1 cellular context compared by ENCODE assay signal in the genomic region with DNA sequence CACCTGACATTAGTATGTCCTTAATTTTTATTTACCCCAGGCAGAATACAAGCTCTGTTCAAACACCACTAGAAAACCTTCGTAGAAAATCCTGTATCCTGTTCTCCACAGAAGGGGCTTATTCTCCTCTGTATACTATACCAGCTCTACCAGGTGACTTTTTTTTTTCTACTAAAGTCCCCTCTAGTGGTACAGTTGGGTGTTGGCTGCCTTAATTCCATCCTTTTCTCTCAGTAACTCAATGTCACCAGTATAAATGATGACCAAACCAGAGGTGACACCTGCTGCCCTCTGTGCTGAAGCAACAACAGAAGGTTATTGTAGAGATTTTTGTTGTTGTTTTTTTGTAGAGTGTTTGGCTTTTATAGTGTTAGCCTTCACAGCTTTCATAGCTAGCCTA.
TF ChIP-seq lines count a peak whose summit lies in the region.

No MANE protein-coding gene starts in this region.

TF ChIP-seq in GM23338, 12 proteins besides CTCF, POLR2A, EP300 and RAD21 (continued from another document):
- TF ChIP-seq, protein P1, sequence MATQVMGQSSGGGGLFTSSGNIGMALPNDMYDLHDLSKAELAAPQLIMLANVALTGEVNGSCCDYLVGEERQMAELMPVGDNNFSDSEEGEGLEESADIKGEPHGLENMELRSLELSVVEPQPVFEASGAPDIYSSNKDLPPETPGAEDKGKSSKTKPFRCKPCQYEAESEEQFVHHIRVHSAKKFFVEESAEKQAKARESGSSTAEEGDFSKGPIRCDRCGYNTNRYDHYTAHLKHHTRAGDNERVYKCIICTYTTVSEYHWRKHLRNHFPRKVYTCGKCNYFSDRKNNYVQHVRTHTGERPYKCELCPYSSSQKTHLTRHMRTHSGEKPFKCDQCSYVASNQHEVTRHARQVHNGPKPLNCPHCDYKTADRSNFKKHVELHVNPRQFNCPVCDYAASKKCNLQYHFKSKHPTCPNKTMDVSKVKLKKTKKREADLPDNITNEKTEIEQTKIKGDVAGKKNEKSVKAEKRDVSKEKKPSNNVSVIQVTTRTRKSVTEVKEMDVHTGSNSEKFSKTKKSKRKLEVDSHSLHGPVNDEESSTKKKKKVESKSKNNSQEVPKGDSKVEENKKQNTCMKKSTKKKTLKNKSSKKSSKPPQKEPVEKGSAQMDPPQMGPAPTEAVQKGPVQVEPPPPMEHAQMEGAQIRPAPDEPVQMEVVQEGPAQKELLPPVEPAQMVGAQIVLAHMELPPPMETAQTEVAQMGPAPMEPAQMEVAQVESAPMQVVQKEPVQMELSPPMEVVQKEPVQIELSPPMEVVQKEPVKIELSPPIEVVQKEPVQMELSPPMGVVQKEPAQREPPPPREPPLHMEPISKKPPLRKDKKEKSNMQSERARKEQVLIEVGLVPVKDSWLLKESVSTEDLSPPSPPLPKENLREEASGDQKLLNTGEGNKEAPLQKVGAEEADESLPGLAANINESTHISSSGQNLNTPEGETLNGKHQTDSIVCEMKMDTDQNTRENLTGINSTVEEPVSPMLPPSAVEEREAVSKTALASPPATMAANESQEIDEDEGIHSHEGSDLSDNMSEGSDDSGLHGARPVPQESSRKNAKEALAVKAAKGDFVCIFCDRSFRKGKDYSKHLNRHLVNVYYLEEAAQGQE (IDR thresholded peaks at IDR 0.05; ENCODE audit: unreplicated experiment) = no peak
- TF ChIP-seq ETS1 (IDR thresholded peaks at IDR 0.05) = no peak
- no peak for TF ChIP-seq CREB1 (CRISPR knock-in tag; IDR thresholded peaks at IDR 0.05; ENCODE audit: low read depth)
- TF ChIP-seq EZH2 (IDR thresholded peaks at IDR 0.05; ENCODE audit: low read depth, unreplicated experiment) = no peak
- TF ChIP-seq ZNF114 (CRISPR knock-in tag; IDR thresholded peaks at IDR 0.05) = no peak
- TF ChIP-seq STAT1 (IDR thresholded peaks at IDR 0.05; ENCODE audit: unreplicated experiment) = no peak
- TF ChIP-seq ZNF331 (CRISPR knock-in tag; IDR thresholded peaks at IDR 0.05; ENCODE audit: low read depth) = no peak
- no peak for TF ChIP-seq NANOG (IDR thresholded peaks at IDR 0.05; ENCODE audit: borderline replicate concordance)
- TF ChIP-seq POLR2AphosphoS5 (IDR thresholded peaks at IDR 0.05; ENCODE audit: low read depth) = no peak
- no peak for TF ChIP-seq JUNB (IDR thresholded peaks at IDR 0.05; ENCODE audit: unreplicated experiment)
- TF ChIP-seq, protein P2, sequence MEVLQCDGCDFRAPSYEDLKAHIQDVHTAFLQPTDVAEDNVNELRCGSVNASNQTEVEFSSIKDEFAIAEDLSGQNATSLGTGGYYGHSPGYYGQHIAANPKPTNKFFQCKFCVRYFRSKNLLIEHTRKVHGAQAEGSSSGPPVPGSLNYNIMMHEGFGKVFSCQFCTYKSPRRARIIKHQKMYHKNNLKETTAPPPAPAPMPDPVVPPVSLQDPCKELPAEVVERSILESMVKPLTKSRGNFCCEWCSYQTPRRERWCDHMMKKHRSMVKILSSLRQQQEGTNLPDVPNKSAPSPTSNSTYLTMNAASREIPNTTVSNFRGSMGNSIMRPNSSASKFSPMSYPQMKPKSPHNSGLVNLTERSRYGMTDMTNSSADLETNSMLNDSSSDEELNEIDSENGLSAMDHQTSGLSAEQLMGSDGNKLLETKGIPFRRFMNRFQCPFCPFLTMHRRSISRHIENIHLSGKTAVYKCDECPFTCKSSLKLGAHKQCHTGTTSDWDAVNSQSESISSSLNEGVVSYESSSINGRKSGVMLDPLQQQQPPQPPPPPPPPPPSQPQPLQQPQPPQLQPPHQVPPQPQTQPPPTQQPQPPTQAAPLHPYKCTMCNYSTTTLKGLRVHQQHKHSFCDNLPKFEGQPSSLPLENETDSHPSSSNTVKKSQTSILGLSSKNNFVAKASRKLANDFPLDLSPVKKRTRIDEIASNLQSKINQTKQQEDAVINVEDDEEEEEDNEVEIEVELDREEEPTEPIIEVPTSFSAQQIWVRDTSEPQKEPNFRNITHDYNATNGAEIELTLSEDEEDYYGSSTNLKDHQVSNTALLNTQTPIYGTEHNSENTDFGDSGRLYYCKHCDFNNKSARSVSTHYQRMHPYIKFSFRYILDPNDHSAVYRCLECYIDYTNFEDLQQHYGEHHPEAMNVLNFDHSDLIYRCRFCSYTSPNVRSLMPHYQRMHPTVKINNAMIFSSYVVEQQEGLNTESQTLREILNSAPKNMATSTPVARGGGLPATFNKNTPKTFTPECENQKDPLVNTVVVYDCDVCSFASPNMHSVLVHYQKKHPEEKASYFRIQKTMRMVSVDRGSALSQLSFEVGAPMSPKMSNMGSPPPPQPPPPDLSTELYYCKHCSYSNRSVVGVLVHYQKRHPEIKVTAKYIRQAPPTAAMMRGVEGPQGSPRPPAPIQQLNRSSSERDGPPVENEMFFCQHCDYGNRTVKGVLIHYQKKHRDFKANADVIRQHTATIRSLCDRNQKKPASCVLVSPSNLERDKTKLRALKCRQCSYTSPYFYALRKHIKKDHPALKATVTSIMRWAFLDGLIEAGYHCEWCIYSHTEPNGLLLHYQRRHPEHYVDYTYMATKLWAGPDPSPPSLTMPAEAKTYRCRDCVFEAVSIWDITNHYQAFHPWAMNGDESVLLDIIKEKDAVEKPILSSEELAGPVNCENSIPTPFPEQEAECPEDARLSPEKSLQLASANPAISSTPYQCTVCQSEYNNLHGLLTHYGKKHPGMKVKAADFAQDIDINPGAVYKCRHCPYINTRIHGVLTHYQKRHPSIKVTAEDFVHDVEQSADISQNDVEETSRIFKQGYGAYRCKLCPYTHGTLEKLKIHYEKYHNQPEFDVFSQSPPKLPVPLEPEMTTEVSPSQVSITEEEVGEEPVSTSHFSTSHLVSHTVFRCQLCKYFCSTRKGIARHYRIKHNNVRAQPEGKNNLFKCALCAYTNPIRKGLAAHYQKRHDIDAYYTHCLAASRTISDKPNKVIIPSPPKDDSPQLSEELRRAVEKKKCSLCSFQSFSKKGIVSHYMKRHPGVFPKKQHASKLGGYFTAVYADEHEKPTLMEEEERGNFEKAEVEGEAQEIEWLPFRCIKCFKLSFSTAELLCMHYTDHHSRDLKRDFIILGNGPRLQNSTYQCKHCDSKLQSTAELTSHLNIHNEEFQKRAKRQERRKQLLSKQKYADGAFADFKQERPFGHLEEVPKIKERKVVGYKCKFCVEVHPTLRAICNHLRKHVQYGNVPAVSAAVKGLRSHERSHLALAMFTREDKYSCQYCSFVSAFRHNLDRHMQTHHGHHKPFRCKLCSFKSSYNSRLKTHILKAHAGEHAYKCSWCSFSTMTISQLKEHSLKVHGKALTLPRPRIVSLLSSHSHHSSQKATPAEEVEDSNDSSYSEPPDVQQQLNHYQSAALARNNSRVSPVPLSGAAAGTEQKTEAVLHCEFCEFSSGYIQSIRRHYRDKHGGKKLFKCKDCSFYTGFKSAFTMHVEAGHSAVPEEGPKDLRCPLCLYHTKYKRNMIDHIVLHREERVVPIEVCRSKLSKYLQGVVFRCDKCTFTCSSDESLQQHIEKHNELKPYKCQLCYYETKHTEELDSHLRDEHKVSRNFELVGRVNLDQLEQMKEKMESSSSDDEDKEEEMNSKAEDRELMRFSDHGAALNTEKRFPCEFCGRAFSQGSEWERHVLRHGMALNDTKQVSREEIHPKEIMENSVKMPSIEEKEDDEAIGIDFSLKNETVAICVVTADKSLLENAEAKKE (CRISPR knock-in tag; IDR thresholded peaks at IDR 0.05) = no peak
